Comparison of ENCODE assay signal across 22 cellular contexts in the genomic region with DNA sequence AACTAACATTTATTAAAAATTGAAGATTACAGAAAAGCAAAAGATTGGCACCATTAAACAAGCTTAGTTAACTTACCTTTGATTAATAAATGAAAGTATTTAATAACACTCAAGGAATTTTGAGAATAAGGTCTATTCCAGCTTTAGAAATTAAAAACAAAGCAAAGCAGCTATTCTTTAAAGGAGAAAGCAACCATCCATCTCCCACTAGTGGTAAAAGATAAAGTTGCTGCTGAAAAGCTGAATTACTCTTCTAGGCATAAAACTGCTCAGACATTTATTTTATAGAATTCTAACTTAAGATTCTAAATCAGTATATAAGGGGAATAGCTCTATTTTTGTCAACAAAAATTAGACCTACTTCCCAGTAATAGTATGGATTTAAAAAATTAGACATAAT. TPM values are rescaled to one million over a fixed set of nuclear protein-coding genes. Genes with fewer than 3 reads are reported as not detected.
"Had no signal": no experiment of that assay in that cellular context is flagged by ENCODE, and none has a peak within 500 bp of the region (broad histone marks: within the 10 kb centered on the region; RNA-seq: fewer than 3 reads in every experiment).

No MANE protein-coding gene starts in this region.

- H3K79me2 ChIP-seq: hepatocyte had no signal

- FAIRE-seq: endothelial cell of umbilical vein, TTC549 had no signal

- H3K4me2 ChIP-seq: hepatocyte had no signal

- H3K27me3 Mint-ChIP-seq: activated naive CD4-positive, alpha-beta T cell treated with anti-CD3 and anti-CD28 coated beads, Interleukin-2, amount 10 ng/mL, durations not matched to agents 7 days and 5 days; stimulated activated naive B cell treated with anti-CD40 and anti-IgM and Interleukin-4, amounts not matched to agents 10 μg/mL and 1 μg/mL and 100 μg/mL, for 72 hours had no signal

- ATAC-seq: mucosa of descending colon; natural killer cell treated with Interleukin-12 subunit alpha and Interleukin-12 subunit beta and Interleukin-15 and Interleukin-18, amount 100 ng/mL, for 72 hours; sciatic nerve; stimulated activated naive B cell treated with anti-CD40 and anti-IgM and Interleukin-4, amounts not matched to agents 10 μg/mL and 1 μg/mL and 100 μg/mL, for 72 hours had no signal

- H3K4me3 ChIP-seq: coronary artery, hepatocyte, mucosa of descending colon had no signal

- DNase-seq: activated CD4-positive, CD25-positive, alpha-beta regulatory T cell; activated naive CD4-positive, alpha-beta T cell treated with anti-CD3 and anti-CD28 coated beads, Interleukin-2, amount 10 ng/mL, durations not matched to agents 7 days and 5 days; central memory CD4-positive, alpha-beta T cell; effector CD4-positive, alpha-beta T cell; mammary epithelial cell; mucosa of descending colon; stimulated activated CD4-positive, alpha-beta T cell treated with anti-CD3 and anti-CD28 coated beads, Interleukin-2, amount 100 ng/mL, for 24 hours; stimulated activated naive B cell treated with anti-CD40 and anti-IgM and Interleukin-4, amounts not matched to agents 10 μg/mL and 1 μg/mL and 100 μg/mL, for 72 hours; T-helper 2 cell; trophoblast cell had no signal

- H3K27ac ChIP-seq: coronary artery, hepatocyte had no signal

- H2AFZ ChIP-seq: hepatocyte had no signal

- H3K36me3 Mint-ChIP-seq: activated naive CD4-positive, alpha-beta T cell treated with anti-CD3 and anti-CD28 coated beads, Interleukin-2, amount 10 ng/mL, durations not matched to agents 7 days and 5 days; natural killer cell treated with Interleukin-12 subunit alpha and Interleukin-12 subunit beta and Interleukin-15 and Interleukin-18, amount 100 ng/mL, for 72 hours; stimulated activated naive B cell treated with anti-CD40 and anti-IgM and Interleukin-4, amounts not matched to agents 10 μg/mL and 1 μg/mL and 100 μg/mL, for 72 hours had no signal

- H3K27ac Mint-ChIP-seq: activated naive CD4-positive, alpha-beta T cell treated with anti-CD3 and anti-CD28 coated beads, Interleukin-2, amount 10 ng/mL, durations not matched to agents 7 days and 5 days; activated T-helper 2 cell treated with anti-CD3 and anti-CD28 coated beads, Interferon-gamma antibody, Interleukin-2, Interleukin-4, amounts not matched to agents 10 μg/mL and 5 μg/mL and 100 μg/mL, durations not matched to agents 14 hours and 24 hours and 36 hours; natural killer cell treated with Interleukin-12 subunit alpha and Interleukin-12 subunit beta and Interleukin-15 and Interleukin-18, amount 100 ng/mL, for 72 hours; stimulated activated naive B cell treated with anti-CD40 and anti-IgM and Interleukin-4, amounts not matched to agents 10 μg/mL and 1 μg/mL and 100 μg/mL, for 72 hours had no signal

- H3K4me3 Mint-ChIP-seq: activated naive CD4-positive, alpha-beta T cell treated with anti-CD3 and anti-CD28 coated beads, Interleukin-2, amount 10 ng/mL, durations not matched to agents 7 days and 5 days; natural killer cell treated with Interleukin-12 subunit alpha and Interleukin-12 subunit beta and Interleukin-15 and Interleukin-18, amount 100 ng/mL, for 72 hours; stimulated activated naive B cell treated with anti-CD40 and anti-IgM and Interleukin-4, amounts not matched to agents 10 μg/mL and 1 μg/mL and 100 μg/mL, for 72 hours had no signal

- H3K4me1 Mint-ChIP-seq: activated naive CD4-positive, alpha-beta T cell treated with anti-CD3 and anti-CD28 coated beads, Interleukin-2, amount 10 ng/mL, durations not matched to agents 7 days and 5 days; stimulated activated naive B cell treated with anti-CD40 and anti-IgM and Interleukin-4, amounts not matched to agents 10 μg/mL and 1 μg/mL and 100 μg/mL, for 72 hours had no signal

- H3K9me3 ChIP-seq: mucosa of descending colon had no signal

- H3K9me3 Mint-ChIP-seq: activated naive CD4-positive, alpha-beta T cell treated with anti-CD3 and anti-CD28 coated beads, Interleukin-2, amount 10 ng/mL, durations not matched to agents 7 days and 5 days; activated T-helper 2 cell treated with anti-CD3 and anti-CD28 coated beads, Interferon-gamma antibody, Interleukin-2, Interleukin-4, amounts not matched to agents 10 μg/mL and 5 μg/mL and 100 μg/mL, durations not matched to agents 14 hours and 24 hours and 36 hours; natural killer cell treated with Interleukin-12 subunit alpha and Interleukin-12 subunit beta and Interleukin-15 and Interleukin-18, amount 100 ng/mL, for 72 hours; stimulated activated naive B cell treated with anti-CD40 and anti-IgM and Interleukin-4, amounts not matched to agents 10 μg/mL and 1 μg/mL and 100 μg/mL, for 72 hours had no signal

- H3K27me3 ChIP-seq: hepatocyte had no signal

RNA-seq across cellular contexts. Expression of gene AMELY, which starts 36.1 kb away (rescaled TPM):
- total RNA-seq: activated T-helper 2 cell treated with anti-CD3 and anti-CD28 coated beads, Interferon-gamma antibody, Interleukin-2, Interleukin-4, amounts not matched to agents 10 μg/mL and 5 μg/mL and 100 μg/mL, durations not matched to agents 14 hours and 24 hours and 36 hours; endothelial cell of umbilical vein; fibroblast of lung; hepatocyte; mammary epithelial cell; mucosa of descending colon; natural killer cell treated with Interleukin-12 subunit alpha and Interleukin-12 subunit beta and Interleukin-15 and Interleukin-18, amount 100 ng/mL, for 72 hours; omental fat pad; pulmonary artery endothelial cell; sciatic nerve; subcutaneous adipose tissue had no signal
- polyA plus RNA-seq: adipose tissue, endothelial cell of umbilical vein, fibroblast of lung, hepatocyte, mammary epithelial cell had no signal

RNA-seq across cellular contexts. Expression of gene TBL1Y, which starts 37.2 kb away (rescaled TPM):
- total RNA-seq: activated T-helper 2 cell treated with anti-CD3 and anti-CD28 coated beads, Interferon-gamma antibody, Interleukin-2, Interleukin-4, amounts not matched to agents 10 μg/mL and 5 μg/mL and 100 μg/mL, durations not matched to agents 14 hours and 24 hours and 36 hours; endothelial cell of umbilical vein; fibroblast of lung; hepatocyte; mammary epithelial cell; natural killer cell treated with Interleukin-12 subunit alpha and Interleukin-12 subunit beta and Interleukin-15 and Interleukin-18, amount 100 ng/mL, for 72 hours; pulmonary artery endothelial cell; sciatic nerve had no signal
- polyA plus RNA-seq: endothelial cell of umbilical vein, fibroblast of lung, hepatocyte, mammary epithelial cell had no signal
